9 cellular contexts compared by ENCODE assay signal in genomic region chr10:4767033-4767814, GRCh38. TPM values are rescaled to one million over a fixed set of nuclear protein-coding genes. Genes with fewer than 3 reads are reported as not detected.
DNase-seq lines count a peak whose midpoint lies in the region; ATAC-seq and TF ChIP-seq lines count a peak whose summit lies in the region.
"Had no signal": no experiment of that assay in that cellular context is flagged by ENCODE, and none has a peak within 500 bp of the region (broad histone marks: within the 10 kb centered on the region; RNA-seq: fewer than 3 reads in every experiment).

No MANE protein-coding gene starts in this region.

- no peak for TF ChIP-seq EP300 in suprapubic skin (IDR thresholded peaks at IDR 0.05)

- H3K79me2 ChIP-seq in GM23338 (replicated peaks; ENCODE audit: insufficient read depth), result no peaks in the 10 kb centered on the region

- H3K4me3 Mint-ChIP-seq in GM23338, result no peak overlapping the region
- H3K4me3 Mint-ChIP-seq: stimulated activated naive CD8-positive, alpha-beta T cell treated with anti-CD3 and anti-CD28 coated beads, Interleukin-15, Interleukin-2, amounts not matched to agents 100 ng/mL and 50 ng/mL, for 24 hours had no signal

- H3K4me3 ChIP-seq in GM23338 (no peak overlapping the region), adrenal gland (no peak overlapping the region), right atrium auricular region (no peak overlapping the region), suprapubic skin (no peak overlapping the region)

- H3K9me2 ChIP-seq in GM23338 (ENCODE audit: insufficient read depth), result no peaks in the 10 kb centered on the region

- H3K27ac ChIP-seq in GM23338 (ENCODE audit: low read depth) (no peak overlapping the region), adrenal gland (no peak overlapping the region), right atrium auricular region (peak overlapping the region; percentile 43 to 66), suprapubic skin (peak overlapping the region; percentile 5)

- whole genome bisulfite sequencing in adrenal gland, 4 donors, result 46 to 50% (median 49%) methylated on average over 7 of the region's 7 CpGs
- WGBS in suprapubic skin, result 33% methylated on average over 7 of the region's 7 CpGs

- H2AFZ ChIP-seq in GM23338, result no peak overlapping the region

- peak; percentile 69 to 74 for TF ChIP-seq CTCF in GM23338 (conservative IDR thresholded peaks at IDR 0.05; ENCODE audit: low read depth in 2 of 2)
- peak; percentile 18 to 62 (median 44) for TF ChIP-seq CTCF in adrenal gland (IDR thresholded peaks at IDR 0.05)
- peak; percentile 45 to 79 for TF ChIP-seq CTCF in right atrium auricular region (IDR thresholded peaks at IDR 0.05)
- TF ChIP-seq CTCF in suprapubic skin (IDR thresholded peaks at IDR 0.05), result peak; percentile 35 to 67

- no peaks in the 10 kb centered on the region for H3K9me3 ChIP-seq in adrenal gland (replicated peaks in 1 of 3)
- no peaks in the 10 kb centered on the region for H3K9me3 ChIP-seq in right atrium auricular region
- no peaks in the 10 kb centered on the region for H3K9me3 ChIP-seq in suprapubic skin

- peak; percentile 62 for DNase-seq in Ammon's horn (ENCODE audit: low spot score)
- DNase-seq in GM23338 (ENCODE audit: low spot score), result peak; percentile 30
- DNase-seq in adrenal gland, result no peak
- DNase-seq in right atrium auricular region (ENCODE audit: low spot score), result no peak
- DNase-seq in suprapubic skin (ENCODE audit: low spot score in 2 of 2), result no peak
- no peak for DNase-seq in SHP77 treated with DMSO at 0.1 percent for 48 hours (lab: John Stamatoyannopoulos, UW)

- TF ChIP-seq POLR2A in adrenal gland (IDR thresholded peaks at IDR 0.05) (no peak), suprapubic skin (IDR thresholded peaks at IDR 0.05) (no peak)

- no peak for ATAC-seq in GM23338
- no peak for ATAC-seq in GM19397 (IDR thresholded peaks at IDR 0.05; ENCODE audit: unreplicated experiment)
- ATAC-seq in HG03025 (IDR thresholded peaks at IDR 0.05; ENCODE audit: low FRiP score, unreplicated experiment), result no peak

- H3K4me2 ChIP-seq in GM23338, result no peak overlapping the region

- H3K9me3 Mint-ChIP-seq in GM23338, result no peaks in the 10 kb centered on the region
- H3K9me3 Mint-ChIP-seq: stimulated activated naive CD8-positive, alpha-beta T cell treated with anti-CD3 and anti-CD28 coated beads, Interleukin-15, Interleukin-2, amounts not matched to agents 100 ng/mL and 50 ng/mL, for 24 hours had no signal

- H3K27me3 ChIP-seq in GM23338 (ENCODE audit: insufficient read depth) (no peaks in the 10 kb centered on the region), adrenal gland (no peaks in the 10 kb centered on the region), right atrium auricular region (no peaks in the 10 kb centered on the region), suprapubic skin (no peaks in the 10 kb centered on the region)

- H3K36me3 Mint-ChIP-seq in GM23338 (ENCODE audit: low read depth), result no peaks in the 10 kb centered on the region

- no peaks in the 10 kb centered on the region for H4K20me1 ChIP-seq in GM23338 (replicated peaks; ENCODE audit: insufficient read depth)

- H3K27me3 Mint-ChIP-seq in GM23338 (ENCODE audit: insufficient read depth, low read depth, poor library complexity), result no peaks in the 10 kb centered on the region

- H3K4me1 Mint-ChIP-seq in GM23338, result peaks cover 27% of the 10 kb centered on the region

- peaks cover 23% of the 10 kb centered on the region for H3K4me1 ChIP-seq in GM23338 (ENCODE audit: insufficient read depth)
- peaks cover 0 to 5% of the 10 kb centered on the region in 2 donors for H3K4me1 ChIP-seq in adrenal gland (replicated peaks in 1 of 2)
- H3K4me1 ChIP-seq in right atrium auricular region, result peaks cover 0 to 29% of the 10 kb centered on the region in 2 donors
- peaks cover 25% of the 10 kb centered on the region for H3K4me1 ChIP-seq in suprapubic skin

- no peak overlapping the region for H3K27ac Mint-ChIP-seq in GM23338
- H3K27ac Mint-ChIP-seq: stimulated activated naive CD8-positive, alpha-beta T cell treated with anti-CD3 and anti-CD28 coated beads, Interleukin-15, Interleukin-2, amounts not matched to agents 100 ng/mL and 50 ng/mL, for 24 hours had no signal

- intact Hi-C loops in adrenal gland (cut with DNase I), result loop anchor here (10.0 kb wide), 2 partner anchors 1522 to 1572 kb away; no protein-coding TSS in a partner anchor

- no peaks in the 10 kb centered on the region for H3F3A ChIP-seq in GM23338 (replicated peaks; ENCODE audit: low read depth)

- H3K36me3 ChIP-seq in GM23338 (ENCODE audit: insufficient read depth) (no peaks in the 10 kb centered on the region), adrenal gland (replicated peaks in 1 of 2) (no peaks in the 10 kb centered on the region), right atrium auricular region (no peaks in the 10 kb centered on the region), suprapubic skin (no peaks in the 10 kb centered on the region)

TF ChIP-seq in GM23338, 12 proteins besides CTCF, POLR2A, EP300 and RAD21 (continues in another document):
- TF ChIP-seq EZH2phosphoT487 (IDR thresholded peaks at IDR 0.05; ENCODE audit: unreplicated experiment) (no peak), NANOG (IDR thresholded peaks at IDR 0.05; ENCODE audit: borderline replicate concordance) (no peak), ZNF331 (CRISPR knock-in tag; IDR thresholded peaks at IDR 0.05; ENCODE audit: low read depth) (no peak), EZH2 (IDR thresholded peaks at IDR 0.05; ENCODE audit: low read depth, unreplicated experiment) (no peak), REST (IDR thresholded peaks at IDR 0.05; ENCODE audit: unreplicated experiment) (no peak), POLR2AphosphoS5 (IDR thresholded peaks at IDR 0.05; ENCODE audit: low read depth) (no peak)

RNA-seq across cellular contexts. Expression of gene AKR1E2, which starts 58.8 kb away (rescaled TPM):
- 3.3 and 4.3 TPM in 2 replicates for total RNA-seq in GM23338 (2014; rRNA removed; shearing (Covaris generic))
- polyA plus RNA-seq in GM23338 (2016; fragmentation: Nextera tagmentation; extraction: Ambion mirVana) (2.2 and 3.4 TPM in 2 replicates), adrenal gland (1 to 10 TPM in 2 of 3 donors, under 1 TPM in 1; 0.95 to 3.0 (median 1.2) TPM)
- total RNA-seq in adrenal gland (10 to 100 TPM in 1 of 8 donors, 1 to 10 TPM in 6, under 1 TPM in 1; 0.97 to 13.5 (median 4.0) TPM), right atrium auricular region (1 to 10 TPM; 3.2 to 9.7 TPM), suprapubic skin (1 to 10 TPM; 1.9 to 6.7 (median 4.3) TPM)

Comparison
In these comparisons a context has a peak if more than half of its experiments do, and no peak if none do; other contexts are left out.
1. DNase-seq: peak in Ammon's horn (single experiment) and GM23338 (single experiment); none in adrenal gland (0 of 7), right atrium auricular region (single experiment), suprapubic skin (0 of 2) and SHP77 treated with DMSO at 0.1 percent for 48 hours (single experiment).
2. H3K27ac ChIP-seq: peak in right atrium auricular region (2 of 2) and suprapubic skin (single experiment); none in GM23338 (single experiment) and adrenal gland (0 of 5).
3. Peak in every context shown above with its lines, with median percentiles within 50 percentile points of each other: CTCF ChIP-seq.